ENCODE assay signal across 1 cellular context in the genomic region with DNA sequence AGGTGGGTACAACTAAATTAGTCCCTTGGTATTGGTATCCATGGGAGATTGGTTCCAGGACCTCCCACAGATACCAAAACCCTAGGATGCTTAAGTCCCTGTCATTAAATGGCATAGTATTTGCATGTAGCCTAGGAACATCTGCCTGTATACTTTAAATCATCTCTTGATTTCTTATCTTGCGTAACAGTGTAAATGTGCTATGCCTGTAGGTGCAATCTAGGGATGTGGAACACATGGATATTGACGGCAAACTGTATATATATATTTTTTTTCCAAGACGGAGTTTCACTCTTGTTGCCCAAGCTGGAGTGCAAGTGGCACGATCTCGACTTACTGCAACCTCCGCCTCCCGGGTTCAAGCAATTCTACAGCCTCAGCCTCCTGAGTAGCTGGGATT.
TF ChIP-seq lines count a peak whose summit lies in the region.

No MANE protein-coding gene starts in this region.

TF ChIP-seq in H1, 55 proteins besides CTCF, POLR2A, EP300 and RAD21:
- TF ChIP-seq SAP30 (IDR thresholded peaks at IDR 0.05; ENCODE audit: insufficient read depth, insufficient replicate concordance, low read length) (no peak), HDAC6 (IDR thresholded peaks at IDR 0.05; ENCODE audit: low read depth, low read length) (no peak), BRCA1 (IDR thresholded peaks at IDR 0.05; ENCODE audit: low read depth, low read length) (no peak), BCL11A (IDR thresholded peaks at IDR 0.05; ENCODE audit: low read depth in 2 of 2, low read length in 2 of 2) (no peak), ATF2 (IDR thresholded peaks at IDR 0.05; ENCODE audit: low read length) (no peak), BACH1 (IDR thresholded peaks at IDR 0.05; ENCODE audit: low read length) (no peak), POU5F1 (IDR thresholded peaks at IDR 0.05; ENCODE audit: low read depth, low read length) (no peak), ATF3 (IDR thresholded peaks at IDR 0.05; ENCODE audit: insufficient read depth, low read depth, low read length) (no peak), KDM4A (IDR thresholded peaks at IDR 0.05; ENCODE audit: low read depth, low read length, severe bottlenecking) (no peak), USF2 (IDR thresholded peaks at IDR 0.05; ENCODE audit: low read length) (no peak)
